In genomic region chr3:36219398-36219797, GRCh38 we compare ENCODE assay signal across 23 cellular contexts.
DNase-seq lines count a peak whose midpoint lies in the region; ATAC-seq and TF ChIP-seq lines count a peak whose summit lies in the region.
"Had no signal": no experiment of that assay in that cellular context is flagged by ENCODE, and none has a peak within 500 bp of the region (broad histone marks: within the 10 kb centered on the region; RNA-seq: fewer than 3 reads in every experiment).

No MANE protein-coding gene starts in this region.

- no peaks in the 10 kb centered on the region for H3K27me3 Mint-ChIP-seq in activated naive CD4-positive, alpha-beta T cell treated with anti-CD3 and anti-CD28 coated beads for 36 hours (ENCODE audit: low read depth)
- H3K27me3 Mint-ChIP-seq: activated naive CD8-positive, alpha-beta T cell treated with anti-CD3 and anti-CD28 coated beads, Interleukin-2, amount 50 U/mL, for 24 hours; stimulated activated naive B cell treated with anti-CD40 and anti-IgM and Interleukin-4, amounts not matched to agents 10 μg/mL and 1 μg/mL and 100 μg/mL, for 72 hours had no signal

- H3K79me2 ChIP-seq in ACC112 (ENCODE audit: control insufficient read depth, insufficient read depth, low read length, unreplicated experiment): no peaks in the 10 kb centered on the region

- in situ Hi-C loops in brain microvascular endothelial cell (cut with HindIII; ENCODE audit: low pct_ligation_motif_present, low sequenced_read_pairs): no loop called here

- H3K27ac Mint-ChIP-seq in activated naive CD4-positive, alpha-beta T cell treated with anti-CD3 and anti-CD28 coated beads for 36 hours: no peak overlapping the region
- H3K27ac Mint-ChIP-seq: activated naive CD8-positive, alpha-beta T cell treated with anti-CD3 and anti-CD28 coated beads, Interleukin-2, amount 50 U/mL, for 24 hours; activated T-helper 1 cell treated with anti-CD3 and anti-CD28 coated beads, Interleukin-12 subunit alpha, Interleukin-12 subunit beta, Interleukin-2, Interleukin-4 antibody, amounts not matched to agents 30 ng/mL and 10 ng/mL and 1 ng/mL, durations not matched to agents 14 hours and 24 hours and 36 hours; nephron; stimulated activated naive B cell treated with anti-CD40 and anti-IgM and Interleukin-4, amounts not matched to agents 10 μg/mL and 1 μg/mL and 100 μg/mL, for 72 hours had no signal

- H3K4me1 Mint-ChIP-seq in activated naive CD4-positive, alpha-beta T cell treated with anti-CD3 and anti-CD28 coated beads for 36 hours (ENCODE audit: low read depth): no peaks in the 10 kb centered on the region
- H3K4me1 Mint-ChIP-seq: activated naive CD8-positive, alpha-beta T cell treated with anti-CD3 and anti-CD28 coated beads, Interleukin-2, amount 50 U/mL, for 24 hours; stimulated activated naive B cell treated with anti-CD40 and anti-IgM and Interleukin-4, amounts not matched to agents 10 μg/mL and 1 μg/mL and 100 μg/mL, for 72 hours had no signal

- CTCF ChIA-PET in activated naive CD4-positive, alpha-beta T cell treated with anti-CD3 and anti-CD28 coated beads for 36 hours (lab: Charles Lee): no interaction called here

- TF ChIP-seq CTCF in brain microvascular endothelial cell (IDR thresholded peaks at IDR 0.05; ENCODE audit: low read depth, low read length, missing control alignments): no peak
- TF ChIP-seq CTCF in dorsolateral prefrontal cortex (IDR thresholded peaks at IDR 0.05 in 54 of 56, conservative IDR thresholded peaks at IDR 0.05 in 2 of 56; ENCODE audit: low read depth in 1 of 56, partially characterized antibody in 56 of 56): no peak

- no peaks in the 10 kb centered on the region for H3K36me3 Mint-ChIP-seq in activated naive CD4-positive, alpha-beta T cell treated with anti-CD3 and anti-CD28 coated beads for 36 hours (ENCODE audit: low read depth)
- H3K36me3 Mint-ChIP-seq: stimulated activated naive B cell treated with anti-CD40 and anti-IgM and Interleukin-4, amounts not matched to agents 10 μg/mL and 1 μg/mL and 100 μg/mL, for 72 hours had no signal

- peaks cover 8% of the 10 kb centered on the region for H3K9me3 Mint-ChIP-seq in activated naive CD4-positive, alpha-beta T cell treated with anti-CD3 and anti-CD28 coated beads for 36 hours
- H3K9me3 Mint-ChIP-seq: activated T-helper 1 cell treated with anti-CD3 and anti-CD28 coated beads, Interleukin-12 subunit alpha, Interleukin-12 subunit beta, Interleukin-2, Interleukin-4 antibody, amounts not matched to agents 30 ng/mL and 10 ng/mL and 1 ng/mL, durations not matched to agents 14 hours and 24 hours and 36 hours; stimulated activated naive B cell treated with anti-CD40 and anti-IgM and Interleukin-4, amounts not matched to agents 10 μg/mL and 1 μg/mL and 100 μg/mL, for 72 hours had no signal

- intact Hi-C loops in dorsolateral prefrontal cortex (cut with DNase I): no loop called here
- intact Hi-C loops in activated naive CD4-positive, alpha-beta T cell treated with anti-CD3 and anti-CD28 coated beads for 36 hours (cut with micrococcal nuclease): no loop called here

- no peak overlapping the region for H3K4me3 Mint-ChIP-seq in activated naive CD4-positive, alpha-beta T cell treated with anti-CD3 and anti-CD28 coated beads for 36 hours
- H3K4me3 Mint-ChIP-seq: activated naive CD8-positive, alpha-beta T cell treated with anti-CD3 and anti-CD28 coated beads, Interleukin-2, amount 50 U/mL, for 24 hours; activated T-helper 1 cell treated with anti-CD3 and anti-CD28 coated beads, Interleukin-12 subunit alpha, Interleukin-12 subunit beta, Interleukin-2, Interleukin-4 antibody, amounts not matched to agents 30 ng/mL and 10 ng/mL and 1 ng/mL, durations not matched to agents 14 hours and 24 hours and 36 hours; nephron; stimulated activated naive B cell treated with anti-CD40 and anti-IgM and Interleukin-4, amounts not matched to agents 10 μg/mL and 1 μg/mL and 100 μg/mL, for 72 hours had no signal

- H2AFZ ChIP-seq in ACC112 (ENCODE audit: low read length, unreplicated experiment): no peak overlapping the region

- ATAC-seq in HG03457 (IDR thresholded peaks at IDR 0.05; ENCODE audit: unreplicated experiment): no peak
- ATAC-seq: activated naive CD8-positive, alpha-beta T cell treated with anti-CD3 and anti-CD28 coated beads, Interleukin-2, amount 50 U/mL, for 24 hours; GM12878; psoas muscle; stimulated activated naive B cell treated with anti-CD40 and anti-IgM and Interleukin-4, amounts not matched to agents 10 μg/mL and 1 μg/mL and 100 μg/mL, for 72 hours had no signal

- no peak overlapping the region; the same call in 1 of the 2 replicates for H3K4me3 ChIP-seq in ACC112 (ENCODE audit: low read depth, low read length)
- H3K4me3 ChIP-seq in brain microvascular endothelial cell (ENCODE audit: low read depth, low read length): no peak overlapping the region
- H3K4me3 ChIP-seq in dorsolateral prefrontal cortex: no peak overlapping the region
- H3K4me3 ChIP-seq: A549, GM12878, psoas muscle, tibial nerve had no signal

- H3K36me3 ChIP-seq in ACC112 (ENCODE audit: insufficient read depth, low read length) (no peaks in the 10 kb centered on the region), brain microvascular endothelial cell (replicated peaks) (no peaks in the 10 kb centered on the region)
- H3K36me3 ChIP-seq: tibial nerve had no signal

- H3K4me1 ChIP-seq in ACC112 (ENCODE audit: control insufficient read depth, insufficient read depth, low read length, unreplicated experiment): peaks cover 13% of the 10 kb centered on the region
- H3K4me1 ChIP-seq: psoas muscle, tibial nerve had no signal

- H3K27ac ChIP-seq in ACC112 (ENCODE audit: low read depth, low read length) (peak overlapping the region; percentile 7; the same call in 1 of the 2 replicates), brain microvascular endothelial cell (peak overlapping the region; percentile 73), dorsolateral prefrontal cortex (no peak overlapping the region)
- H3K27ac ChIP-seq: A549, psoas muscle, tibial nerve had no signal

- H3K27me3 ChIP-seq in ACC112 (ENCODE audit: insufficient read depth, low read length) (no peaks in the 10 kb centered on the region), brain microvascular endothelial cell (replicated peaks) (no peaks in the 10 kb centered on the region), dorsolateral prefrontal cortex (no peaks in the 10 kb centered on the region)
- H3K27me3 ChIP-seq: tibial nerve had no signal

- peak; percentile 78 for DNase-seq in HT1080 (ENCODE audit: low read depth)
- peak; percentile 44 for DNase-seq in brain microvascular endothelial cell
- peak; percentile 38 for DNase-seq in iris pigment epithelial cell (ENCODE audit: low read depth)
- no peak for DNase-seq in dorsolateral prefrontal cortex
- no peak for DNase-seq in NCI-H2171 (lab: John Stamatoyannopoulos, UW)
- DNase-seq in activated naive CD4-positive, alpha-beta T cell treated with anti-CD3 and anti-CD28 coated beads for 36 hours: no peak
- DNase-seq: activated CD4-positive, CD25-positive, alpha-beta regulatory T cell; activated naive CD8-positive, alpha-beta T cell treated with anti-CD3 and anti-CD28 coated beads, Interleukin-2, amount 50 U/mL, for 24 hours; glutamatergic neuron; mesendoderm; NCI-H187; NCI-H526; psoas muscle; SIG-M5; stimulated activated CD4-positive, alpha-beta T cell treated with anti-CD3 and anti-CD28 coated beads, Interleukin-12 subunit alpha, Interleukin-12 subunit beta, amount 100 ng/mL, for 4 hours; stimulated activated naive B cell treated with anti-CD40 and anti-IgM and Interleukin-4, amounts not matched to agents 10 μg/mL and 1 μg/mL and 100 μg/mL, for 72 hours had no signal

Comparison
In these comparisons a context has a peak if more than half of its experiments do, and no peak if none do; other contexts are left out.
1. H3K27ac ChIP-seq: peak in ACC112 (single experiment) and brain microvascular endothelial cell (single experiment); none in dorsolateral prefrontal cortex (0 of 59).
2. DNase-seq: peak in HT1080 (single experiment), brain microvascular endothelial cell (single experiment) and iris pigment epithelial cell (single experiment); none in dorsolateral prefrontal cortex (0 of 10), NCI-H2171 (single experiment) and activated naive CD4-positive, alpha-beta T cell treated with anti-CD3 and anti-CD28 coated beads for 36 hours (single experiment).